Comparison of ENCODE assay signal across 8 cellular contexts in the genomic region with DNA sequence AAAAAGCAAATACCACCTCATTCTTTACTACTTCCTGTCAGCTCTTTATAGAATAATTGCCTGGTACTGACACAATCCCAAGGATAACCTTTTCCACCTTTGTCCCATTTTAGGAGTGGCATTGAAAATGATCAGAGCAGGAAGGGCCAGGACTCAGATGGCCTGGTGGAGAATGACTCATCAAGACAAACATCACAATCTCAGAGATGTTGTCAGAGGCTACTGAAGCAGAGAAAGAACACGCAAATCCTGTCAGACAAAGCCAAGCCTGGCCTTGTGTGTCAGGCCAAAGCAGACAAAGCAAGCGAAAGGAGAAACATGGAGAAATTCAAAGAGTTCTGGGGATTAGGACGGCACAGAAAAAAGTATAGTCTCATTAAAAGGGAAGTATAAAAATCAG. TPM values are rescaled to one million over a fixed set of nuclear protein-coding genes. Genes with fewer than 3 reads are reported as not detected.
A peak's percentile ranks its signal among the peaks of the same experiment; 100 is the strongest.
DNase-seq lines count a peak whose midpoint lies in the region; ATAC-seq, FAIRE-seq and TF ChIP-seq lines count a peak whose summit lies in the region.

No MANE protein-coding gene starts in this region.

- no peaks in the 10 kb centered on the region for H3K27me3 ChIP-seq in mucosa of rectum (ENCODE audit: control insufficient read depth in 2 of 2, insufficient read depth in 2 of 2, low read length in 2 of 2)

- H3K4me3 ChIP-seq in mucosa of rectum (ENCODE audit: low read length in 2 of 2) = no peak overlapping the region

- peaks cover 4% of the 10 kb centered on the region in 2 donors for H3K4me1 ChIP-seq in mucosa of rectum (ENCODE audit: control insufficient read depth in 2 of 2, insufficient read depth in 2 of 2, low read length in 2 of 2)

- peaks cover 0 to 3% of the 10 kb centered on the region in 2 donors for H3K36me3 ChIP-seq in mucosa of rectum (ENCODE audit: control insufficient read depth in 2 of 2, insufficient read depth in 2 of 2, low read length in 2 of 2)

- peak overlapping the region; percentile 73 to 82 for H3K27ac ChIP-seq in mucosa of rectum (ENCODE audit: low read depth in 2 of 2, low read length in 2 of 2)

- DNase-seq in D721Med (ENCODE audit: insufficient read length, low spot score) (no peak), NCI-H2196 treated with DMSO at 0.1 percent for 48 hours (lab: John Stamatoyannopoulos, UW; ENCODE audit: unreplicated experiment) (peak; percentile 43), dermis microvascular lymphatic vessel endothelial cell (ENCODE audit: low read depth in 2 of 2) (peak; percentile 20 to 89), cerebellum (ENCODE audit: low spot score) (no peak)
- no peak for DNase-seq in activated CD4-positive, alpha-beta T cell treated with anti-CD3 and anti-CD28 coated beads for 1 hour

- no peak for ATAC-seq in HG03442 (IDR thresholded peaks at IDR 0.05; ENCODE audit: unreplicated experiment)
- no peak for ATAC-seq in activated CD4-positive, CD25-positive, alpha-beta regulatory T cell treated with anti-CD3 and anti-CD28 coated beads, Interleukin-2, amount 50 U/mL, for 24 hours

- TF ChIP-seq CTCF in D721Med (IDR thresholded peaks at IDR 0.05; ENCODE audit: insufficient read depth, missing control alignments) = no peak

- no peaks in the 10 kb centered on the region for H3K9me3 ChIP-seq in mucosa of rectum (ENCODE audit: control insufficient read depth in 2 of 2, low read length in 2 of 2)

- peak; percentile 25 for FAIRE-seq in D721Med (lab: Jason Lieb, UNC)

- H3K9ac ChIP-seq in mucosa of rectum (ENCODE audit: low read depth in 1 of 2, low read length in 2 of 2) = no peak overlapping the region

RNA-seq across cellular contexts. Expression of a gene that starts 40.9 kb away (rescaled TPM):
- 3.3 and 3.5 TPM in 2 replicates for total RNA-seq in dermis microvascular lymphatic vessel endothelial cell
- 34.5 TPM for total RNA-seq in cerebellum

RNA-seq across cellular contexts. Expression of a gene that starts 48.7 kb away (rescaled TPM):
- total RNA-seq in dermis microvascular lymphatic vessel endothelial cell (14.8 and 17.6 TPM in 2 replicates), cerebellum (65.8 TPM)

Comparison
In these comparisons a context has a peak if more than half of its experiments do, and no peak if none do; other contexts are left out.
1. DNase-seq: peak in NCI-H2196 treated with DMSO at 0.1 percent for 48 hours (single experiment) and dermis microvascular lymphatic vessel endothelial cell (2 of 2); none in D721Med (single experiment), activated CD4-positive, alpha-beta T cell treated with anti-CD3 and anti-CD28 coated beads for 1 hour (single experiment) and cerebellum (single experiment).